Comparison of ENCODE assay signal across 8 cellular contexts in the genomic region with DNA sequence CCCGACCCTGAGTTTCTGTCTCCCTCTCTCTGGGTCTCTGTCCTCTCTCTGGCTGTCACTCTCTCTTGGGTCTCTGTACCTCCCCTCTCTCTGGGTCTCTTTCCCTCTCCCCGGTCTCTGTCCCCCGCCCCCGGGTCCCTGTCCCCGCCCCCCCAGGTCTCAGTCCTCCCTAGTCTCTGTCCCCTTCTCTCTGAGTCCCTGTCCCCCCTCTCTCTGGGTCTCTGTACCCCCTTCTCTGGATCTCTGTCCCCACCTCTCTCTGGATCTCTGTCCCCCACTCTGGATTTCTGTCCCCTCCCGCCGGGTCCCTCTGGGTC. TPM values are rescaled to one million over a fixed set of nuclear protein-coding genes. Genes with fewer than 3 reads are reported as not detected.
DNase-seq lines count a peak whose midpoint lies in the region; ATAC-seq, FAIRE-seq and TF ChIP-seq lines count a peak whose summit lies in the region.
"Had no signal": no experiment of that assay in that cellular context is flagged by ENCODE, and none has a peak within 500 bp of the region (broad histone marks: within the 10 kb centered on the region; RNA-seq: fewer than 3 reads in every experiment).

No MANE protein-coding gene starts in this region.

- H3K4me3 Mint-ChIP-seq in activated CD4-positive, alpha-beta memory T cell treated with anti-CD3 and anti-CD28 coated beads for 36 hours = peak overlapping the region; percentile 89
- H3K4me3 Mint-ChIP-seq in stimulated activated naive B cell treated with anti-CD40 and anti-IgM and Interleukin-4, amounts not matched to agents 10 μg/mL and 1 μg/mL and 100 μg/mL, for 72 hours = peak overlapping the region; percentile 99

- no peaks in the 10 kb centered on the region for H3K27me3 ChIP-seq in H7 (ENCODE audit: control insufficient read depth, insufficient read depth, low read length)

- FAIRE-seq in kidney (lab: Jason Lieb, UNC) = no peak

- intact Hi-C loops in activated CD4-positive, alpha-beta memory T cell treated with anti-CD3 and anti-CD28 coated beads for 36 hours (cut with micrococcal nuclease) = no loop called here
- intact Hi-C loops in kidney (cut with DNase I) = no loop called here

- peak overlapping the region in 1 of 2 donors; percentile 74 for H3K9ac ChIP-seq in kidney (ENCODE audit: low read length in 2 of 2)

- no peaks in the 10 kb centered on the region for H3K27me3 Mint-ChIP-seq in activated CD4-positive, alpha-beta memory T cell treated with anti-CD3 and anti-CD28 coated beads for 36 hours
- no peaks in the 10 kb centered on the region for H3K27me3 Mint-ChIP-seq in stimulated activated naive B cell treated with anti-CD40 and anti-IgM and Interleukin-4, amounts not matched to agents 10 μg/mL and 1 μg/mL and 100 μg/mL, for 72 hours

- peaks cover 33% of the 10 kb centered on the region for H3K36me3 Mint-ChIP-seq in activated CD4-positive, alpha-beta memory T cell treated with anti-CD3 and anti-CD28 coated beads for 36 hours
- peaks cover 49 to 63% of the 10 kb centered on the region in 2 donors for H3K36me3 Mint-ChIP-seq in stimulated activated naive B cell treated with anti-CD40 and anti-IgM and Interleukin-4, amounts not matched to agents 10 μg/mL and 1 μg/mL and 100 μg/mL, for 72 hours

- peak overlapping the region; percentile 93 for H3K27ac Mint-ChIP-seq in activated CD4-positive, alpha-beta memory T cell treated with anti-CD3 and anti-CD28 coated beads for 36 hours
- H3K27ac Mint-ChIP-seq in stimulated activated naive B cell treated with anti-CD40 and anti-IgM and Interleukin-4, amounts not matched to agents 10 μg/mL and 1 μg/mL and 100 μg/mL, for 72 hours = peak overlapping the region; percentile 99

- no peaks in the 10 kb centered on the region for H3K9me3 Mint-ChIP-seq in activated CD4-positive, alpha-beta memory T cell treated with anti-CD3 and anti-CD28 coated beads for 36 hours
- H3K9me3 Mint-ChIP-seq in stimulated activated naive B cell treated with anti-CD40 and anti-IgM and Interleukin-4, amounts not matched to agents 10 μg/mL and 1 μg/mL and 100 μg/mL, for 72 hours = peaks cover 0 to 5% of the 10 kb centered on the region in 2 donors

- no peaks in the 10 kb centered on the region for H3K9me3 ChIP-seq in kidney (ENCODE audit: control insufficient read depth in 1 of 2, low read length in 2 of 2)

- H3K4me3 ChIP-seq in H7 (ENCODE audit: insufficient read depth, low read depth, low read length) (no peak overlapping the region), kidney (ENCODE audit: low read length in 2 of 2) (peak overlapping the region in 1 of 2 donors; percentile 57)

- DNase-seq in H7 (peak; percentile 65), kidney (no peak), GM19240 (ENCODE audit: insufficient read length, low spot score) (no peak), activated gamma-delta T cell (lab: John Stamatoyannopoulos, UW) (no peak)
- DNase-seq in activated CD4-positive, alpha-beta memory T cell treated with anti-CD3 and anti-CD28 coated beads for 36 hours = no peak
- DNase-seq in stimulated activated naive B cell treated with anti-CD40 and anti-IgM and Interleukin-4, amounts not matched to agents 10 μg/mL and 1 μg/mL and 100 μg/mL, for 72 hours = no peak
- DNase-seq: NCI-H1417 treated with DMSO at 0.1 percent for 48 hours had no signal

- H3K4me1 ChIP-seq in kidney (ENCODE audit: control insufficient read depth in 1 of 2, insufficient read depth in 1 of 2, low read depth in 1 of 2, low read length in 2 of 2) = peaks cover 21 to 26% of the 10 kb centered on the region in 2 donors

- no peak for ATAC-seq in stimulated activated naive B cell treated with anti-CD40 and anti-IgM and Interleukin-4, amounts not matched to agents 10 μg/mL and 1 μg/mL and 100 μg/mL, for 72 hours (replicated peaks)
- ATAC-seq in esophagus mucosa = no peak

- peak overlapping the region; percentile 92 to 95 for H3K27ac ChIP-seq in kidney (ENCODE audit: low read depth in 2 of 2, low read length in 2 of 2)

- peaks cover 52% of the 10 kb centered on the region for H3K4me1 Mint-ChIP-seq in activated CD4-positive, alpha-beta memory T cell treated with anti-CD3 and anti-CD28 coated beads for 36 hours (ENCODE audit: low read depth)
- H3K4me1 Mint-ChIP-seq in stimulated activated naive B cell treated with anti-CD40 and anti-IgM and Interleukin-4, amounts not matched to agents 10 μg/mL and 1 μg/mL and 100 μg/mL, for 72 hours = peaks cover 50 to 79% of the 10 kb centered on the region in 2 donors

- peaks cover 23% of the 10 kb centered on the region for H3K36me3 ChIP-seq in H7 (replicated peaks; ENCODE audit: control insufficient read depth, insufficient read depth, low read length)
- H3K36me3 ChIP-seq in kidney (ENCODE audit: control insufficient read depth in 1 of 2, insufficient read depth in 2 of 2, low read length in 2 of 2) = peaks cover 4 to 20% of the 10 kb centered on the region in 2 donors

- TF ChIP-seq CTCF in kidney (IDR thresholded peaks at IDR 0.05; ENCODE audit: borderline replicate concordance, extremely low read depth, insufficient read depth) = no peak

- POLR2A ChIA-PET in activated CD4-positive, alpha-beta memory T cell treated with anti-CD3 and anti-CD28 coated beads for 36 hours (lab: Charles Lee) = interaction anchor here (1.0 kb wide), 1 partner anchor 91 kb away, joined by 3 read pairs; the partner anchor contains the start of gene PPP1R15A

- CTCF ChIA-PET in activated CD4-positive, alpha-beta memory T cell treated with anti-CD3 and anti-CD28 coated beads for 36 hours (lab: Charles Lee) = interaction anchor here (1.4 kb wide), 2 partner anchors 8 to 31 kb away, joined by 4 to 7 read pairs; partner anchors contain the start of genes GYS1 and RUVBL2

RNA-seq across cellular contexts. Expression of gene FTL, which starts 2.3 kb away (rescaled TPM):
- total RNA-seq in H7 (2014; rRNA removed; shearing (Covaris generic)) = 2,437 and 3,282 TPM in 2 replicates
- total RNA-seq in activated CD4-positive, alpha-beta memory T cell treated with anti-CD3 and anti-CD28 coated beads for 36 hours = 100 to 1,000 TPM; 870 to 900 TPM
- total RNA-seq in kidney = 1,841 TPM
- 17,016 TPM for polyA plus RNA-seq in kidney (ENCODE audit: insufficient read depth, low read depth, low replicate concordance)
- 417 TPM for total RNA-seq in esophagus mucosa

RNA-seq across cellular contexts. Expression of gene BAX, which starts 8.1 kb away (rescaled TPM):
- total RNA-seq in H7 (2014; rRNA removed; shearing (Covaris generic)) = 57.8 and 72.6 TPM in 2 replicates
- total RNA-seq in activated CD4-positive, alpha-beta memory T cell treated with anti-CD3 and anti-CD28 coated beads for 36 hours = 100 to 1,000 TPM; 173 to 181 TPM
- total RNA-seq in kidney (76.7 TPM), esophagus mucosa (58.9 TPM)
- polyA plus RNA-seq in kidney (ENCODE audit: insufficient read depth, low read depth, low replicate concordance) = 141 TPM

RNA-seq across cellular contexts. Expression of gene DHDH, which starts 29.3 kb away (rescaled TPM):
- not detected in 2 replicates for total RNA-seq in H7 (2014; rRNA removed; shearing (Covaris generic))
- total RNA-seq in activated CD4-positive, alpha-beta memory T cell treated with anti-CD3 and anti-CD28 coated beads for 36 hours = 1 to 10 TPM; 2.0 to 2.8 TPM
- 0.60 TPM for total RNA-seq in kidney
- polyA plus RNA-seq in kidney (ENCODE audit: insufficient read depth, low read depth, low replicate concordance) = 26.3 TPM
- 1.2 TPM for total RNA-seq in esophagus mucosa

RNA-seq across cellular contexts. Expression of gene GYS1, which starts 30.3 kb away (rescaled TPM):
- 35.2 and 50.2 TPM in 2 replicates for total RNA-seq in H7 (2014; rRNA removed; shearing (Covaris generic))
- total RNA-seq in activated CD4-positive, alpha-beta memory T cell treated with anti-CD3 and anti-CD28 coated beads for 36 hours = 10 to 100 TPM; 42.2 to 47.6 TPM
- total RNA-seq in kidney = 41.5 TPM
- 23.9 TPM for polyA plus RNA-seq in kidney (ENCODE audit: insufficient read depth, low read depth, low replicate concordance)
- 50.8 TPM for total RNA-seq in esophagus mucosa

RNA-seq across cellular contexts. Expression of gene RUVBL2, which starts 30.9 kb away (rescaled TPM):
- 256 and 327 TPM in 2 replicates for total RNA-seq in H7 (2014; rRNA removed; shearing (Covaris generic))
- 100 to 1,000 TPM; 107 to 109 TPM for total RNA-seq in activated CD4-positive, alpha-beta memory T cell treated with anti-CD3 and anti-CD28 coated beads for 36 hours
- total RNA-seq in kidney (57.0 TPM), esophagus mucosa (79.0 TPM)
- polyA plus RNA-seq in kidney (ENCODE audit: insufficient read depth, low read depth, low replicate concordance) = 83.6 TPM
